7 cellular contexts compared by ENCODE assay signal in genomic region chr15:74240002-74240568, GRCh38. TPM values are rescaled to one million over a fixed set of nuclear protein-coding genes. Genes with fewer than 3 reads are reported as not detected.
DNase-seq lines count a peak whose midpoint lies in the region; ATAC-seq and TF ChIP-seq lines count a peak whose summit lies in the region.

No MANE protein-coding gene starts in this region.

- no peak overlapping the region for H3K9ac ChIP-seq in HCT116 (ENCODE audit: low read length)

- 0 out of 4 replicates have a peak overlapping the region, but pooled peaks of 1 of the 2 experiments have one; percentile 9 for H3K4me3 ChIP-seq in HCT116 (replicated peaks in 1 of 2; ENCODE audit: low read depth in 1 of 2, low read length in 2 of 2)

- H3K36me3 ChIP-seq in HCT116 (ENCODE audit: control insufficient read depth in 1 of 2, insufficient read depth in 2 of 2, low read length in 2 of 2), result no peaks in the 10 kb centered on the region

- DNase-seq in HCT116 (ENCODE audit: low read depth, low spot score) (peak; percentile 88), NCI-H748 treated with DMSO at 0.1 percent for 48 hours (lab: John Stamatoyannopoulos, UW) (peak; percentile 43), dermis microvascular lymphatic vessel endothelial cell (ENCODE audit: low read depth in 2 of 2) (peak; percentile 83 to 90), midbrain (lab: John Stamatoyannopoulos, UW) (peak; percentile 84), GDM1 (lab: John Stamatoyannopoulos, UW) (no peak), islet precursor cell (no peak)

- H3K27ac ChIP-seq in HCT116 (ENCODE audit: low read depth, low read length), result peak overlapping the region; percentile 64

- no peaks in the 10 kb centered on the region for H3K79me2 ChIP-seq in HCT116 (ENCODE audit: insufficient read depth, low read length)

- no peak overlapping the region for H2AFZ ChIP-seq in HCT116 (ENCODE audit: low read depth, low read length, poor library complexity, severe bottlenecking)

- ATAC-seq in HCT116 (peak; percentile 96), GM19452 (IDR thresholded peaks at IDR 0.05; ENCODE audit: unreplicated experiment) (no peak)

- CTCF ChIA-PET in HCT116 (lab: Charles Lee), result interaction anchor here (0.9 to 2.4 kb wide), 4 partner anchors 9 to 111 kb away, joined by 3 to 18 read pairs (median 4); no protein-coding TSS in a partner anchor

- peak overlapping the region; percentile 60 for H3K4me2 ChIP-seq in HCT116 (ENCODE audit: low read length)

- POLR2A ChIA-PET in HCT116 (lab: Charles Lee), result interaction anchor here (0.8 kb wide), 1 partner anchor 29 kb away, joined by 3 read pairs; no protein-coding TSS in a partner anchor

- no peaks in the 10 kb centered on the region for H4K20me1 ChIP-seq in HCT116 (ENCODE audit: insufficient read depth)

- no peak for TF ChIP-seq POLR2A in HCT116 (IDR thresholded peaks at IDR 0.05; ENCODE audit: borderline replicate concordance, extremely low read depth, insufficient read depth, insufficient read length)

- intact Hi-C loops in HCT116 (cut with micrococcal nuclease), result loop anchor here (2.0 kb wide), 1 partner anchor 39 kb away; no protein-coding TSS in a partner anchor

- no TSS peak for BruUV-seq in HCT116 (replicated peaks; lab: Mats Ljungman, UMichigan)

- no peaks in the 10 kb centered on the region for H3K9me2 ChIP-seq in HCT116 (ENCODE audit: insufficient read depth)

- peak; percentile 52; the same call in 1 of the 2 replicates for TF ChIP-seq RAD21 in HCT116 (IDR thresholded peaks at IDR 0.05; ENCODE audit: low read depth)

- peaks cover 38 to 46% of the 10 kb centered on the region in 2 experiments for H3K4me1 ChIP-seq in HCT116 (ENCODE audit: control insufficient read depth in 1 of 2, insufficient read depth in 2 of 2, low read length in 2 of 2)

- no peaks in the 10 kb centered on the region for H3K27me3 ChIP-seq in HCT116 (ENCODE audit: insufficient read depth, low read length)

- no peaks in the 10 kb centered on the region for H3K9me3 ChIP-seq in HCT116 (ENCODE audit: control insufficient read depth in 1 of 2, insufficient read depth in 1 of 2, low read depth in 1 of 2, low read length in 2 of 2)

- RAD21 ChIA-PET in HCT116 (lab: Charles Lee; ENCODE audit: low non-redundant PET in 1 of 2, low total read pairs in 2 of 2, uncharacterized antibody in 2 of 2, unreplicated experiment in 2 of 2), result interaction anchor here in 1 of 2 experiments (0.9 kb wide), 1 partner anchor 67 kb away, joined by 3 read pairs; no protein-coding TSS in a partner anchor

- TF ChIP-seq CTCF in HCT116 (IDR thresholded peaks at IDR 0.05 in 2 of 3, conservative IDR thresholded peaks at IDR 0.05 in 1 of 3; ENCODE audit: borderline replicate concordance in 1 of 3, insufficient read depth in 1 of 3, low read depth in 2 of 3, low read length in 2 of 3), result peak; percentile 34 to 76 (median 63); a peak in 5 of 6 replicates

TF ChIP-seq in HCT116, 20 proteins besides CTCF, POLR2A, EP300 and RAD21:
- peak; percentile 76 for TF ChIP-seq FOSL1 (IDR thresholded peaks at IDR 0.05; ENCODE audit: low read depth)
- no peak for TF ChIP-seq EGR1 (IDR thresholded peaks at IDR 0.05; ENCODE audit: low read depth)
- peak; percentile 81; the same call in 1 of the 2 replicates for TF ChIP-seq CBX3 (IDR thresholded peaks at IDR 0.05; ENCODE audit: low read depth)
- no peak for TF ChIP-seq ZFX (IDR thresholded peaks at IDR 0.05)
- no peak for TF ChIP-seq CEBPB (IDR thresholded peaks at IDR 0.05; ENCODE audit: low read depth)
- TF ChIP-seq MAX (IDR thresholded peaks at IDR 0.05), result peak; percentile 79; the same call in 1 of the 2 replicates
- no peak for TF ChIP-seq REST (IDR thresholded peaks at IDR 0.05; ENCODE audit: low read depth)
- peak; percentile 84 for TF ChIP-seq SP1 (IDR thresholded peaks at IDR 0.05; ENCODE audit: low read depth)
- peak; percentile 61 for TF ChIP-seq POLR2AphosphoS5 (IDR thresholded peaks at IDR 0.05; ENCODE audit: low read depth, low read length)

RNA-seq across cellular contexts. Expression of gene CCDC33, which starts 4.0 kb away (rescaled TPM):
- total RNA-seq in HCT116 (2021; ENCODE audit: unreplicated experiment) (0.15 TPM), dermis microvascular lymphatic vessel endothelial cell (not detected in 2 replicates)
- 0.09 and 0.21 TPM in 2 replicates for polyA plus RNA-seq in HCT116 (2012)

RNA-seq across cellular contexts. Expression of gene STRA6, which starts 37.5 kb away (rescaled TPM):
- 0.54 TPM for total RNA-seq in HCT116 (2021; ENCODE audit: unreplicated experiment)
- 0.46 and 0.59 TPM in 2 replicates for polyA plus RNA-seq in HCT116 (2012)
- under 0.01 TPM in 1 of 2 replicates, not detected in the other for total RNA-seq in dermis microvascular lymphatic vessel endothelial cell

Comparison
In these comparisons a context has a peak if more than half of its experiments do, and no peak if none do; other contexts are left out.
1. DNase-seq: peak in HCT116 (single experiment), NCI-H748 treated with DMSO at 0.1 percent for 48 hours (single experiment), dermis microvascular lymphatic vessel endothelial cell (2 of 2) and midbrain (single experiment); none in GDM1 (single experiment) and islet precursor cell (single experiment).